ENCODE assay signal across 24 cellular contexts in genomic region chr1:206668874-206669410, GRCh38.
"Had no signal": no experiment of that assay in that cellular context is flagged by ENCODE, and none has a peak within 500 bp of the region (broad histone marks: within the 10 kb centered on the region; RNA-seq: fewer than 3 reads in every experiment).

No MANE protein-coding gene starts in this region.

- H3K9me3 ChIP-seq: left lung, ovary, right atrium auricular region, stomach, testis, thyroid gland, transverse colon, upper lobe of left lung, vagina had no signal

- H3K27ac ChIP-seq: left lung, ovary, skin epidermis, stomach, testis, thyroid gland, transverse colon, upper lobe of left lung, vagina had no signal

- H3K27me3 ChIP-seq: ovary, right atrium auricular region, stomach, testis, thyroid gland, transverse colon, upper lobe of left lung, vagina had no signal

- DNase-seq: hypothalamus; immature natural killer cell; kidney; left colon; left lung; naive B cell; natural killer cell; ovary; stimulated activated CD4-positive, alpha-beta T cell treated with anti-CD3 and anti-CD28 coated beads, Interleukin-12 subunit alpha, Interleukin-12 subunit beta, amount 100 ng/mL, for 4 hours; stimulated activated CD4-positive, alpha-beta T cell treated with anti-CD3 and anti-CD28 coated beads, Interleukin-15, amount 100 ng/mL, for 24 hours; stimulated activated CD4-positive, alpha-beta T cell treated with anti-CD3 and anti-CD28 coated beads, Interleukin-2, amount 100 ng/mL, for 24 hours; stimulated activated CD4-positive, alpha-beta T cell treated with anti-CD3 and anti-CD28 coated beads, Interleukin-4, amount 100 ng/mL, for 1 hour; stimulated activated naive B cell treated with anti-CD40 and anti-IgM and Interleukin-4, amounts not matched to agents 10 μg/mL and 1 μg/mL and 100 μg/mL, for 72 hours; stimulated activated naive CD8-positive, alpha-beta T cell treated with anti-CD3 and anti-CD28 coated beads, Interleukin-15, Interleukin-2, amounts not matched to agents 100 U/mL and 50 U/mL, for 24 hours; stomach; testis; thyroid gland; transverse colon; upper lobe of left lung had no signal

- ATAC-seq: left colon; left lung; natural killer cell; sciatic nerve; stimulated activated naive B cell treated with anti-CD40 and anti-IgM and Interleukin-4, amounts not matched to agents 10 μg/mL and 1 μg/mL and 100 μg/mL, for 72 hours; stimulated activated naive CD8-positive, alpha-beta T cell treated with anti-CD3 and anti-CD28 coated beads, Interleukin-15, Interleukin-2, amounts not matched to agents 100 U/mL and 50 U/mL, for 24 hours had no signal

- H3K36me3 ChIP-seq: left lung, ovary, right atrium auricular region, stomach, thyroid gland, transverse colon, upper lobe of left lung, vagina had no signal

- H3K4me3 ChIP-seq: left lung, lung, ovary, right atrium auricular region, skin epidermis, stomach, testis, thyroid gland, transverse colon, upper lobe of left lung, vagina had no signal
